ENCODE assay signal across 17 cellular contexts in the genomic region with DNA sequence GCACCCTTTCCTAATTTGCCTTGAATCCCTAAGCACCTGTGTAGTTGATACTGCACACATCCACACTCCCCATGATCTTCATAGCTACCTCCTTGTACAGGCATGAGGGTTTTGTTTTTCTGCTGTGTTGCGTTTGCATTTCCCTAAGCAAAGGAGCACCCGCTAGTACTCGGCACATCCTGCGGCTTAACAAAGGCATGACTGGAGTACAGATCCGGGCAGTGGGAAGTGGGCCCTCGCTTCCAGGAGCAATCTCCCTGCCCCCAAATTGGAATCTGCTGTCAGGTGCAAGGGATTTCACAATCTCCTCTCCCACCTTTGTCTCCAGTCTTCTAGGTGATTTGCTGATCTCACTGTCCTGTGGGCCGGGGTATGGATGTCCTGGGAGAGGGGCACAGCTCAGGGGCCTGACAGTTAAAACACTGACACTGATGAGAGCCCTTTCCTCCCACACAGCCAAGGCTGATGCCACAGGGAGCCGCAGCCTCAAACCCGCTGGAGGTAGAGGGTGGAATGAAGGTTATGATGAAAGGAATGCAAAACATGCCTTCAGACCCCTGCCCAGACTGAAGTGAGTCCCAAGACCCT.
"Had no signal": no experiment of that assay in that cellular context is flagged by ENCODE, and none has a peak within 500 bp of the region (broad histone marks: within the 10 kb centered on the region; RNA-seq: fewer than 3 reads in every experiment).

No MANE protein-coding gene starts in this region.

- H3K27ac ChIP-seq: prostate gland, right atrium auricular region, skin epidermis, stomach, WERI-Rb-1 had no signal

- H3K36me3 ChIP-seq: prostate gland, right atrium auricular region, stomach, WERI-Rb-1 had no signal

- H3K27ac Mint-ChIP-seq: activated CD4-positive, alpha-beta memory T cell treated with anti-CD3 and anti-CD28 coated beads for 36 hours; activated CD4-positive, alpha-beta T cell treated with anti-CD3 and anti-CD28 coated beads for 36 hours; activated naive CD8-positive, alpha-beta T cell; immature natural killer cell; type B pancreatic cell had no signal

- H3K9me3 Mint-ChIP-seq: activated CD4-positive, alpha-beta memory T cell treated with anti-CD3 and anti-CD28 coated beads for 36 hours; immature natural killer cell; type B pancreatic cell had no signal

- H3K4me1 Mint-ChIP-seq: activated CD4-positive, alpha-beta T cell treated with anti-CD3 and anti-CD28 coated beads for 36 hours; immature natural killer cell had no signal

- H3K36me3 Mint-ChIP-seq: activated CD4-positive, alpha-beta memory T cell treated with anti-CD3 and anti-CD28 coated beads for 36 hours; activated naive CD8-positive, alpha-beta T cell; immature natural killer cell had no signal

- ATAC-seq: activated CD4-positive, alpha-beta T cell treated with anti-CD3 and anti-CD28 coated beads for 36 hours had no signal

- H3K4me3 ChIP-seq: prostate gland, right atrium auricular region, skin epidermis, stomach had no signal

- FAIRE-seq: bronchial epithelial cell had no signal

- H3K27me3 ChIP-seq: right atrium auricular region, stomach had no signal

- DNase-seq: activated CD4-positive, alpha-beta memory T cell treated with anti-CD3 and anti-CD28 coated beads for 36 hours; activated CD4-positive, alpha-beta T cell treated with anti-CD3 and anti-CD28 coated beads for 36 hours; activated T-cell treated with anti-CD3 and anti-CD28 coated beads for 4 hours; effector CD4-positive, alpha-beta T cell; foreskin fibroblast; hippocampal formation; immature natural killer cell; kidney glomerular epithelial cell; stomach; SW 1271; WERI-Rb-1 had no signal

- H3K4me3 Mint-ChIP-seq: activated CD4-positive, alpha-beta memory T cell treated with anti-CD3 and anti-CD28 coated beads for 36 hours; activated CD4-positive, alpha-beta T cell treated with anti-CD3 and anti-CD28 coated beads for 36 hours; activated naive CD8-positive, alpha-beta T cell; immature natural killer cell; type B pancreatic cell had no signal

- H3K4me1 ChIP-seq: prostate gland had no signal

- H3K9me3 ChIP-seq: prostate gland, right atrium auricular region, stomach had no signal
